23 cellular contexts compared by ENCODE assay signal in genomic region chr19:34228762-34229161, GRCh38. TPM values are rescaled to one million over a fixed set of nuclear protein-coding genes. Genes with fewer than 3 reads are reported as not detected.
DNase-seq lines count a peak whose midpoint lies in the region; ATAC-seq, FAIRE-seq and TF ChIP-seq lines count a peak whose summit lies in the region.
"Had no signal": no experiment of that assay in that cellular context is flagged by ENCODE, and none has a peak within 500 bp of the region (broad histone marks: within the 10 kb centered on the region; RNA-seq: fewer than 3 reads in every experiment).

No MANE protein-coding gene starts in this region.

- no peaks in the 10 kb centered on the region for H3K9me2 ChIP-seq in GM23248 (ENCODE audit: insufficient read depth)
- H3K9me2 ChIP-seq: SK-N-SH had no signal

- H3K4me2 ChIP-seq in GM23248 (ENCODE audit: unreplicated experiment) (no peak overlapping the region), astrocyte (ENCODE audit: low read length) (no peak overlapping the region)
- H3K4me2 ChIP-seq: A549, SK-N-SH had no signal

- H3K9me3 ChIP-seq in GM23248 (ENCODE audit: low read depth) (no peaks in the 10 kb centered on the region), astrocyte (ENCODE audit: insufficient read depth, low read depth, low read length) (no peaks in the 10 kb centered on the region)
- H3K9me3 ChIP-seq: A549, Caco-2, SK-N-SH had no signal

- no peak for FAIRE-seq in astrocyte (lab: Jason Lieb, UNC)
- FAIRE-seq: GM12892 had no signal

- H3K4me3 ChIP-seq in GM23248 (no peak overlapping the region), astrocyte (ENCODE audit: insufficient read depth, low read depth, low read length) (no peak overlapping the region)
- H3K4me3 ChIP-seq: A549 had no signal

- in situ Hi-C loops in GM23248 (cut with MboI), result no loop called here

- peaks cover 28% of the 10 kb centered on the region for H3K4me1 Mint-ChIP-seq in astrocyte (ENCODE audit: low read depth, unreplicated experiment)
- peaks cover 10 to 22% (median 10%) of the 10 kb centered on the region in 3 donors for H3K4me1 Mint-ChIP-seq in naive B cell

- H3K27me3 Mint-ChIP-seq in astrocyte (ENCODE audit: low read depth, unreplicated experiment), result no peaks in the 10 kb centered on the region
- H3K27me3 Mint-ChIP-seq in naive B cell, result no peaks in the 10 kb centered on the region
- H3K27me3 Mint-ChIP-seq: CD4-positive, CD25-positive, alpha-beta regulatory T cell had no signal

- H3K9me3 Mint-ChIP-seq in astrocyte (ENCODE audit: unreplicated experiment), result no peaks in the 10 kb centered on the region
- H3K9me3 Mint-ChIP-seq in naive B cell, result no peaks in the 10 kb centered on the region
- H3K9me3 Mint-ChIP-seq: CD4-positive, CD25-positive, alpha-beta regulatory T cell had no signal

- peaks cover 12% of the 10 kb centered on the region for H4K20me1 ChIP-seq in GM23248 (ENCODE audit: insufficient read depth)
- peaks cover 45% of the 10 kb centered on the region for H4K20me1 ChIP-seq in astrocyte (ENCODE audit: insufficient read depth, low read length)

- peaks cover 45% of the 10 kb centered on the region for H3K36me3 ChIP-seq in GM23248 (ENCODE audit: low read depth)
- H3K36me3 ChIP-seq in astrocyte (ENCODE audit: insufficient read depth, low read length), result peaks cover 29% of the 10 kb centered on the region

- TF ChIP-seq CTCF in astrocyte (IDR thresholded peaks at IDR 0.05; ENCODE audit: insufficient read depth, low read depth, low read length), result no peak

- no peak overlapping the region for H3K27ac Mint-ChIP-seq in astrocyte (ENCODE audit: unreplicated experiment)
- H3K27ac Mint-ChIP-seq in naive B cell, result peak overlapping the region in 4 of 6 donors; percentile 15 to 76 (median 39)

- no peaks in the 10 kb centered on the region for H3K27me3 ChIP-seq in GM23248 (replicated peaks; ENCODE audit: insufficient read depth)
- no peaks in the 10 kb centered on the region for H3K27me3 ChIP-seq in astrocyte (ENCODE audit: insufficient read depth, low read length)

- H3K79me2 ChIP-seq in GM23248 (ENCODE audit: insufficient read depth) (peaks cover 13% of the 10 kb centered on the region; the same call in 1 of the 2 replicates), astrocyte (ENCODE audit: insufficient read depth, low read length) (peaks cover 8% of the 10 kb centered on the region)

- H3K4me1 ChIP-seq in GM23248 (ENCODE audit: insufficient read depth) (peaks cover 45% of the 10 kb centered on the region), astrocyte (ENCODE audit: insufficient read depth, low read length) (peaks cover 33% of the 10 kb centered on the region)
- H3K4me1 ChIP-seq: Caco-2 had no signal

- H2AFZ ChIP-seq in GM23248 (no peak overlapping the region), astrocyte (ENCODE audit: low read depth, low read length) (no peak overlapping the region)

- WGBS in GM23248 (ENCODE audit: low coverage in 1 of 2, low lambda C conversion rate in 2 of 2, missing lambda C conversion rate in 2 of 2), 2 experiments, result 56 to 65% methylated on average over 3 of the region's 3 CpGs

- ATAC-seq in naive B cell (ENCODE audit: low read depth in 2 of 2), result no peak
- no peak for ATAC-seq in HG02938 (IDR thresholded peaks at IDR 0.05; ENCODE audit: unreplicated experiment)
- ATAC-seq: A549, Panc1 had no signal

- peaks cover 69% of the 10 kb centered on the region for H3F3A ChIP-seq in GM23248 (ENCODE audit: insufficient read depth)

- H3K27ac ChIP-seq in GM23248 (peak overlapping the region; percentile 53), astrocyte (ENCODE audit: low read depth, low read length) (peak overlapping the region; percentile 19)
- H3K27ac ChIP-seq: A549 had no signal

- H3K4me3 Mint-ChIP-seq in astrocyte (ENCODE audit: unreplicated experiment), result no peak overlapping the region
- H3K4me3 Mint-ChIP-seq in naive B cell, result no peak overlapping the region
- H3K4me3 Mint-ChIP-seq: CD4-positive, CD25-positive, alpha-beta regulatory T cell had no signal

- DNase-seq in GM23248 (no peak), astrocyte (ENCODE audit: low read depth) (no peak), naive B cell (no peak), superior temporal gyrus (ENCODE audit: extremely low spot score) (peak; percentile 58), NCI-H187 (lab: John Stamatoyannopoulos, UW) (no peak)
- no peak for DNase-seq in activated CD4-positive, alpha-beta T cell treated with anti-CD3 and anti-CD28 coated beads for 1 hour
- DNase-seq: Caco-2; CD4-positive, CD25-positive, alpha-beta regulatory T cell; DND-41; Karpas-422; MV-4-11; NCI-H1105 treated with DMSO at 0.1 percent for 48 hours; NCI-H2081; NCI-H2171; NCI-H345; NCI-H524; NCI-H82; SIG-M5; SK-N-SH had no signal

- peaks cover 10% of the 10 kb centered on the region for H3K36me3 Mint-ChIP-seq in astrocyte (ENCODE audit: low read depth, unreplicated experiment)
- H3K36me3 Mint-ChIP-seq in naive B cell, result peaks cover 23 to 33% of the 10 kb centered on the region in 2 donors

- H3K9ac ChIP-seq in GM23248, result peak overlapping the region; percentile 3; the same call in 1 of the 2 replicates
- H3K9ac ChIP-seq in astrocyte (ENCODE audit: low read length), result no peak overlapping the region
- H3K9ac ChIP-seq: SK-N-SH had no signal

RNA-seq across cellular contexts. Expression of gene GARRE1, which starts 25.6 kb away (rescaled TPM):
- 18.0 and 19.0 TPM in 2 replicates for total RNA-seq in GM23248 (2014; rRNA removed; shearing (Covaris generic))
- 10.9 and 12.1 TPM in 2 replicates for polyA plus RNA-seq in GM23248 (2016; fragmentation: Nextera tagmentation; extraction: Ambion mirVana)
- total RNA-seq in astrocyte, result 20.1 and 23.8 TPM in 2 replicates
- polyA plus RNA-seq in naive B cell (ENCODE audit: low read depth in 6 of 6), result 10 to 100 TPM in 2 of 6 donors, 1 to 10 TPM in 4; 2.1 to 16.9 (median 9.4) TPM

RNA-seq across cellular contexts. Expression of gene LSM14A, which starts 56.5 kb away (rescaled TPM):
- 46.4 and 66.1 TPM in 2 replicates for total RNA-seq in GM23248 (2014; rRNA removed; shearing (Covaris generic))
- polyA plus RNA-seq in GM23248 (2016; fragmentation: Nextera tagmentation; extraction: Ambion mirVana) (71.7 and 75.3 TPM in 2 replicates), naive B cell (ENCODE audit: low read depth in 6 of 6) (100 to 1,000 TPM; 165 to 191 (median 176) TPM)
- total RNA-seq in astrocyte, result 84.5 and 88.4 TPM in 2 replicates
